Comparison of ENCODE assay signal across 1 cellular context in genomic region chr11:75351541-75352416, GRCh38.
TF ChIP-seq lines count a peak whose summit lies in the region.

ARRB1 (minus strand) TSS chr11:75351661; CDS start chr11:75351607, 54 bp downstream.

TF ChIP-seq in WTC11, 78 proteins besides CTCF, POLR2A, EP300 and RAD21 (continued from another document):
- no peak for TF ChIP-seq HMGXB4 (CRISPR knock-in tag; IDR thresholded peaks at IDR 0.05)
- no peak for TF ChIP-seq ZNF396 (CRISPR knock-in tag; IDR thresholded peaks at IDR 0.05; ENCODE audit: borderline replicate concordance)
- no peak for TF ChIP-seq OVOL2 (CRISPR knock-in tag; IDR thresholded peaks at IDR 0.05; ENCODE audit: borderline replicate concordance)
- no peak for TF ChIP-seq CBFB (CRISPR knock-in tag; IDR thresholded peaks at IDR 0.05; ENCODE audit: low read depth)
- TF ChIP-seq MXD4 (CRISPR knock-in tag; IDR thresholded peaks at IDR 0.05; ENCODE audit: borderline replicate concordance), result no peak
- TF ChIP-seq ERG (CRISPR knock-in tag; IDR thresholded peaks at IDR 0.05), result no peak
- no peak for TF ChIP-seq STAT6 (CRISPR knock-in tag; conservative IDR thresholded peaks at IDR 0.05; ENCODE audit: low read depth)
- TF ChIP-seq RORB (CRISPR knock-in tag; IDR thresholded peaks at IDR 0.05), result no peak
- TF ChIP-seq FOXK1 (CRISPR knock-in tag; IDR thresholded peaks at IDR 0.05), result peak; percentile 35; the same call in 1 of the 2 replicates
- TF ChIP-seq IRF1 (CRISPR knock-in tag; IDR thresholded peaks at IDR 0.05), result no peak
- TF ChIP-seq KAT7 (CRISPR knock-in tag; IDR thresholded peaks at IDR 0.05; ENCODE audit: borderline replicate concordance), result peak; percentile 65; the same call in 1 of the 2 replicates
- TF ChIP-seq ZBTB43 (CRISPR knock-in tag; IDR thresholded peaks at IDR 0.05), result peak; percentile 92; the same call in 1 of the 2 replicates
- TF ChIP-seq ZNF317 (CRISPR knock-in tag; IDR thresholded peaks at IDR 0.05; ENCODE audit: borderline replicate concordance, low read depth), result no peak
- TF ChIP-seq MAX (CRISPR knock-in tag; IDR thresholded peaks at IDR 0.05), result 0 out of 2 replicates have a peak, but pooled peaks have one; percentile 11
- no peak for TF ChIP-seq SMAD3 (CRISPR knock-in tag; IDR thresholded peaks at IDR 0.05; ENCODE audit: borderline replicate concordance)
- no peak for TF ChIP-seq GRHL2 (CRISPR knock-in tag; IDR thresholded peaks at IDR 0.05; ENCODE audit: insufficient replicate concordance, severe bottlenecking)
- 0 out of 2 replicates have a peak, but pooled peaks have one; percentile 48 for TF ChIP-seq MYBL2 (CRISPR knock-in tag; IDR thresholded peaks at IDR 0.05)
- TF ChIP-seq NR3C1 (CRISPR knock-in tag; conservative IDR thresholded peaks at IDR 0.05; ENCODE audit: low read depth), result no peak
- peak; percentile 21; the same call in 1 of the 2 replicates for TF ChIP-seq GABPB1 (CRISPR knock-in tag; IDR thresholded peaks at IDR 0.05)
